ENCODE assay signal across 11 cellular contexts in genomic region chr2:204664708-204665121, GRCh38.
DNase-seq lines count a peak whose midpoint lies in the region; ATAC-seq, FAIRE-seq and TF ChIP-seq lines count a peak whose summit lies in the region.
"Had no signal": no experiment of that assay in that cellular context is flagged by ENCODE, and none has a peak within 500 bp of the region (broad histone marks: within the 10 kb centered on the region; RNA-seq: fewer than 3 reads in every experiment).

No MANE protein-coding gene starts in this region.

- no peaks in the 10 kb centered on the region for H3K9me3 ChIP-seq in SJCRH30 (replicated peaks)
- no peaks in the 10 kb centered on the region for H3K9me3 ChIP-seq in fibroblast of lung (ENCODE audit: control insufficient read depth, insufficient read depth, low read depth, low read length)
- no peaks in the 10 kb centered on the region for H3K9me3 ChIP-seq in CD8-positive, alpha-beta memory T cell (ENCODE audit: low read length)

- ATAC-seq in omental fat pad (ENCODE audit: low FRiP score): peak; percentile 44
- ATAC-seq: activated T-cell treated with anti-CD3 and anti-CD28 coated beads, Interleukin-2, amount 50 U/mL, for 72 hours had no signal

- no peaks in the 10 kb centered on the region for H3K36me3 Mint-ChIP-seq in CD8-positive, alpha-beta memory T cell
- H3K36me3 Mint-ChIP-seq in activated CD4-positive, alpha-beta memory T cell treated with anti-CD3 and anti-CD28 coated beads for 36 hours: no peaks in the 10 kb centered on the region

- intact Hi-C loops in activated CD4-positive, alpha-beta memory T cell treated with anti-CD3 and anti-CD28 coated beads for 36 hours (cut with micrococcal nuclease): no loop called here

- H3K79me2 ChIP-seq in fibroblast of lung (ENCODE audit: control insufficient read depth, insufficient read depth, low read length): no peaks in the 10 kb centered on the region

- no peaks in the 10 kb centered on the region for H3K9me3 Mint-ChIP-seq in CD8-positive, alpha-beta memory T cell
- H3K9me3 Mint-ChIP-seq in activated CD4-positive, alpha-beta memory T cell treated with anti-CD3 and anti-CD28 coated beads for 36 hours: no peaks in the 10 kb centered on the region
- H3K9me3 Mint-ChIP-seq: activated T-cell treated with anti-CD3 and anti-CD28 coated beads, Interleukin-2, amount 50 U/mL, for 72 hours; dendritic cell treated with granulocyte-macrophage colony-stimulating factor and Interleukin-4, amounts not matched to agents 40 ng/mL and 50 ng/mL, for 4 days had no signal

- H2AFZ ChIP-seq in fibroblast of lung (ENCODE audit: low read length): no peak overlapping the region

- H3K27me3 ChIP-seq in SJCRH30 (no peaks in the 10 kb centered on the region), fibroblast of lung (ENCODE audit: control insufficient read depth, insufficient read depth, low read length) (no peaks in the 10 kb centered on the region)
- H3K27me3 ChIP-seq in CD8-positive, alpha-beta memory T cell (ENCODE audit: insufficient read depth, low read length, poor library complexity, severe bottlenecking): no peaks in the 10 kb centered on the region

- H3K27me3 Mint-ChIP-seq in CD8-positive, alpha-beta memory T cell: no peaks in the 10 kb centered on the region
- no peaks in the 10 kb centered on the region for H3K27me3 Mint-ChIP-seq in activated CD4-positive, alpha-beta memory T cell treated with anti-CD3 and anti-CD28 coated beads for 36 hours
- H3K27me3 Mint-ChIP-seq: dendritic cell treated with granulocyte-macrophage colony-stimulating factor and Interleukin-4, amounts not matched to agents 40 ng/mL and 50 ng/mL, for 4 days had no signal

- CTCF ChIA-PET in CD8-positive, alpha-beta memory T cell (lab: Charles Lee): no interaction called here
- CTCF ChIA-PET in activated CD4-positive, alpha-beta memory T cell treated with anti-CD3 and anti-CD28 coated beads for 36 hours (lab: Charles Lee): no interaction called here

- H3K4me3 ChIP-seq in SJCRH30 (no peak overlapping the region), fibroblast of lung (replicated peaks in 1 of 4; ENCODE audit: control extremely low read depth in 1 of 4, insufficient read depth in 1 of 4, low read depth in 3 of 4, low read length in 4 of 4) (no peak overlapping the region)
- no peak overlapping the region for H3K4me3 ChIP-seq in CD8-positive, alpha-beta memory T cell (ENCODE audit: low read length)

- no peak for FAIRE-seq in HTR-8/SVneo (lab: Jason Lieb, UNC)
- FAIRE-seq: small intestine had no signal

- no peaks in the 10 kb centered on the region for H4K20me1 ChIP-seq in fibroblast of lung (ENCODE audit: control insufficient read depth, extremely low read depth, insufficient read depth, low read length)

- POLR2A ChIA-PET in CD8-positive, alpha-beta memory T cell (lab: Charles Lee): no interaction called here
- POLR2A ChIA-PET in activated CD4-positive, alpha-beta memory T cell treated with anti-CD3 and anti-CD28 coated beads for 36 hours (lab: Charles Lee): no interaction called here

- peak; percentile 80 for DNase-seq in EH (ENCODE audit: low read depth)
- DNase-seq in SJCRH30: peak in 1 of 2 experiments; percentile 16
- DNase-seq in fibroblast of lung (ENCODE audit: low read depth in 2 of 2): peak; percentile 30 to 81
- no peak for DNase-seq in omental fat pad (ENCODE audit: low spot score)
- no peak for DNase-seq in CD8-positive, alpha-beta memory T cell
- no peak for DNase-seq in HTR-8/SVneo (ENCODE audit: insufficient read length, low spot score)
- DNase-seq in activated CD4-positive, alpha-beta memory T cell treated with anti-CD3 and anti-CD28 coated beads for 36 hours: no peak
- DNase-seq in ecto neural progenitor cell (ENCODE audit: low spot score): no peak
- DNase-seq: activated T-cell treated with anti-CD3 and anti-CD28 coated beads, Interleukin-2, amount 50 U/mL, for 72 hours; small intestine had no signal

- H3K4me2 ChIP-seq in fibroblast of lung (ENCODE audit: extremely low read depth, insufficient read depth, low read length): peak overlapping the region; percentile 69

- no peak overlapping the region for H3K4me3 Mint-ChIP-seq in CD8-positive, alpha-beta memory T cell
- H3K4me3 Mint-ChIP-seq in activated CD4-positive, alpha-beta memory T cell treated with anti-CD3 and anti-CD28 coated beads for 36 hours: no peak overlapping the region
- H3K4me3 Mint-ChIP-seq: activated T-cell treated with anti-CD3 and anti-CD28 coated beads, Interleukin-2, amount 50 U/mL, for 72 hours; dendritic cell treated with granulocyte-macrophage colony-stimulating factor and Interleukin-4, amounts not matched to agents 40 ng/mL and 50 ng/mL, for 4 days had no signal

- H3K27ac ChIP-seq in SJCRH30: peak overlapping the region; percentile 94
- H3K27ac ChIP-seq in fibroblast of lung (ENCODE audit: insufficient read depth, low read length): peak overlapping the region; percentile 53
- no peak overlapping the region for H3K27ac ChIP-seq in CD8-positive, alpha-beta memory T cell (ENCODE audit: low read depth, low read length)

- TF ChIP-seq CTCF in fibroblast of lung (conservative IDR thresholded peaks at IDR 0.05 in 1 of 2, IDR thresholded peaks at IDR 0.05 in 1 of 2; ENCODE audit: low read depth in 1 of 2, low read length in 2 of 2): no peak
- TF ChIP-seq CTCF in omental fat pad (IDR thresholded peaks at IDR 0.05): no peak

- H3K4me1 ChIP-seq in SJCRH30 (peaks cover 34% of the 10 kb centered on the region), fibroblast of lung (ENCODE audit: control insufficient read depth, extremely low read depth, insufficient read depth, low read length) (peaks cover 14% of the 10 kb centered on the region)
- H3K4me1 ChIP-seq in CD8-positive, alpha-beta memory T cell (ENCODE audit: insufficient read depth, low read length): no peaks in the 10 kb centered on the region

- no peak overlapping the region for H3K9ac ChIP-seq in fibroblast of lung (ENCODE audit: insufficient read depth, low read length)

- H3K4me1 Mint-ChIP-seq in CD8-positive, alpha-beta memory T cell: no peaks in the 10 kb centered on the region
- no peaks in the 10 kb centered on the region for H3K4me1 Mint-ChIP-seq in activated CD4-positive, alpha-beta memory T cell treated with anti-CD3 and anti-CD28 coated beads for 36 hours (ENCODE audit: low read depth)

- H3K36me3 ChIP-seq in SJCRH30: no peaks in the 10 kb centered on the region
- H3K36me3 ChIP-seq in fibroblast of lung (ENCODE audit: control insufficient read depth, insufficient read depth, low read length): no peaks in the 10 kb centered on the region
- H3K36me3 ChIP-seq in CD8-positive, alpha-beta memory T cell (ENCODE audit: insufficient read depth, low read length): no peaks in the 10 kb centered on the region

- H3K27ac Mint-ChIP-seq in CD8-positive, alpha-beta memory T cell: no peak overlapping the region
- H3K27ac Mint-ChIP-seq in activated CD4-positive, alpha-beta memory T cell treated with anti-CD3 and anti-CD28 coated beads for 36 hours: no peak overlapping the region
- H3K27ac Mint-ChIP-seq: activated T-cell treated with anti-CD3 and anti-CD28 coated beads, Interleukin-2, amount 50 U/mL, for 72 hours; dendritic cell treated with granulocyte-macrophage colony-stimulating factor and Interleukin-4, amounts not matched to agents 40 ng/mL and 50 ng/mL, for 4 days had no signal

Comparison
In these comparisons a context has a peak if more than half of its experiments do, and no peak if none do; other contexts are left out.
1. DNase-seq: peak in EH (single experiment) and fibroblast of lung (2 of 2); none in omental fat pad (single experiment), CD8-positive, alpha-beta memory T cell (0 of 5), HTR-8/SVneo (single experiment), activated CD4-positive, alpha-beta memory T cell treated with anti-CD3 and anti-CD28 coated beads for 36 hours (single experiment) and ecto neural progenitor cell (single experiment).